ENCODE assay signal across 24 cellular contexts in the genomic region with DNA sequence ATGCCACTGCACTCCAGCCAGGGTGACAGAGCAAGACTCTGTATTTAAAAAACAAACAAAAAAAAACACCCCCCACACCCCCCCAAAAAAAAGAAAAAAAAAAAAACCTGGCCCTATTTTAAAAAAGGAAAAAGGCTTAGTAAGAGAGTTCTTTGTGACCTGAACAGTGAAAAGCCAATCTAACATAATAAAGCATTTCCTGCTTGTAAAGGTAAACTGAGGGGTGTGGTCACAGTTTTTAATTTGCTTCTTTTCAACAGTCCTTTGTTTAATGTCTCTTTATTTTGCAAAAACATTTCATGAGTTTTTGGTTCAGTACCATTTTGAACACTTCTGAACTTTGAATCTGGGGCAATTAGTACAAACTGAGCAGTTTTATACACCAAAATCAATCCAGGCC. TPM values are rescaled to one million over a fixed set of nuclear protein-coding genes. Genes with fewer than 3 reads are reported as not detected.
DNase-seq lines count a peak whose midpoint lies in the region; ATAC-seq and TF ChIP-seq lines count a peak whose summit lies in the region.
"Had no signal": no experiment of that assay in that cellular context is flagged by ENCODE, and none has a peak within 500 bp of the region (broad histone marks: within the 10 kb centered on the region; RNA-seq: fewer than 3 reads in every experiment).

No MANE protein-coding gene starts in this region.

- H3K9ac ChIP-seq in GM23248 (no peak overlapping the region), HUES6 (ENCODE audit: low read length) (no peak overlapping the region), mammary epithelial cell (ENCODE audit: insufficient read depth, low read length) (no peak overlapping the region)

- intact Hi-C loops in left colon (cut with DNase I, micrococcal nuclease) = no loop called here
- intact Hi-C loops in mammary epithelial cell (cut with micrococcal nuclease) = no loop called here
- intact Hi-C loops in esophagus squamous epithelium (cut with DNase I) = no loop called here

- POLR2A ChIA-PET in WTC11 (lab: Charles Lee) = no interaction called here

- no peaks in the 10 kb centered on the region for H4K20me1 ChIP-seq in GM23248 (ENCODE audit: insufficient read depth)
- H4K20me1 ChIP-seq in mammary epithelial cell (ENCODE audit: insufficient read depth, low read length) = no peaks in the 10 kb centered on the region

- ATAC-seq in WTC11 = no peak
- ATAC-seq in left colon = peak; percentile 84
- no peak for ATAC-seq in GM18907 (IDR thresholded peaks at IDR 0.05; ENCODE audit: unreplicated experiment)
- no peak for ATAC-seq in GM21381 (IDR thresholded peaks at IDR 0.05; ENCODE audit: unreplicated experiment)
- ATAC-seq: HepG2, K562, Panc1 had no signal

- H3K9me3 ChIP-seq in GM23248 (ENCODE audit: low read depth) (no peaks in the 10 kb centered on the region), HUES6 (ENCODE audit: control insufficient read depth, insufficient read depth, low read depth, low read length) (no peaks in the 10 kb centered on the region), mammary epithelial cell (replicated peaks; ENCODE audit: insufficient read depth, low read length) (no peaks in the 10 kb centered on the region), esophagus squamous epithelium (no peaks in the 10 kb centered on the region)
- H3K9me3 ChIP-seq: SJCRH30 had no signal

- H3K4me2 ChIP-seq in GM23248 (ENCODE audit: unreplicated experiment) = no peak overlapping the region
- no peak overlapping the region for H3K4me2 ChIP-seq in mammary epithelial cell (ENCODE audit: insufficient read depth, low read depth, low read length)

- H3K27ac Mint-ChIP-seq in WTC11 = peak overlapping the region; percentile 48
- H3K27ac Mint-ChIP-seq: CD8-positive, alpha-beta memory T cell had no signal

- TF ChIP-seq POLR2A in esophagus squamous epithelium (IDR thresholded peaks at IDR 0.05) = no peak

- H3K36me3 Mint-ChIP-seq in WTC11 = peaks cover 23% of the 10 kb centered on the region

- CTCF ChIA-PET in WTC11 (lab: Charles Lee) = interaction anchor here (1.3 to 2.1 kb wide), 4 partner anchors 9 to 250 kb away, joined by 3 to 14 read pairs (median 5); no protein-coding TSS in a partner anchor
- CTCF ChIA-PET in mammary epithelial cell (lab: Charles Lee; ENCODE audit: low non-redundant PET) = no interaction called here

- H3K9me2 ChIP-seq in GM23248 (ENCODE audit: insufficient read depth) = no peaks in the 10 kb centered on the region

- peaks cover 63% of the 10 kb centered on the region for H3F3A ChIP-seq in GM23248 (ENCODE audit: insufficient read depth)

- H3K4me1 ChIP-seq in GM23248 (ENCODE audit: insufficient read depth) = peaks cover 8% of the 10 kb centered on the region
- peaks cover 3% of the 10 kb centered on the region; the same call in 1 of the 2 replicates for H3K4me1 ChIP-seq in HUES6 (ENCODE audit: control insufficient read depth, insufficient read depth, low read length)
- H3K4me1 ChIP-seq in mammary epithelial cell (ENCODE audit: insufficient read depth, low read length) = peaks cover 8% of the 10 kb centered on the region
- H3K4me1 ChIP-seq in esophagus squamous epithelium = peaks cover 0 to 17% (median 0%) of the 10 kb centered on the region in 3 donors
- H3K4me1 ChIP-seq: SJCRH30 had no signal

- dilution Hi-C loops in mammary epithelial cell (cut with HindIII; ENCODE audit: low sequenced_read_pairs) = no loop called here

- no peak for DNase-seq in GM23248
- DNase-seq in WTC11 (ENCODE audit: low spot score) = no peak
- DNase-seq in left colon = no peak
- no peak for DNase-seq in mammary epithelial cell
- no peak for DNase-seq in esophagus squamous epithelium (lab: John Stamatoyannopoulos, UW)
- DNase-seq: Calu3; CD8-positive, alpha-beta memory T cell; DMS53; GDM1; GOT3; NCI-H1092; NCI-H1436; NCI-H187 treated with DMSO at 0.1 percent for 48 hours; NCI-H2107; NCI-H774; NK-92 treated with Interleukin-12 subunit alpha and Interleukin-12 subunit beta, amount 100 ng/mL, for 24 hours; SJCRH30 had no signal

- H3K4me1 Mint-ChIP-seq in WTC11 = peaks cover 12% of the 10 kb centered on the region
- H3K4me1 Mint-ChIP-seq: CD8-positive, alpha-beta memory T cell had no signal

- H3K4me3 Mint-ChIP-seq in WTC11 = no peak overlapping the region
- H3K4me3 Mint-ChIP-seq: CD8-positive, alpha-beta memory T cell had no signal

- H3K9me3 Mint-ChIP-seq in WTC11 = no peaks in the 10 kb centered on the region
- H3K9me3 Mint-ChIP-seq: CD8-positive, alpha-beta memory T cell had no signal

- H3K79me2 ChIP-seq in GM23248 (ENCODE audit: insufficient read depth) = peaks cover 100% of the 10 kb centered on the region
- H3K79me2 ChIP-seq in mammary epithelial cell (ENCODE audit: insufficient read depth, low read length) = peaks cover 79% of the 10 kb centered on the region

- peaks cover 83% of the 10 kb centered on the region for H3K36me3 ChIP-seq in GM23248 (ENCODE audit: low read depth)
- H3K36me3 ChIP-seq in HUES6 (ENCODE audit: control insufficient read depth, insufficient read depth, low read length) = peaks cover 32% of the 10 kb centered on the region
- peaks cover 33% of the 10 kb centered on the region for H3K36me3 ChIP-seq in mammary epithelial cell (ENCODE audit: insufficient read depth, low read length)
- H3K36me3 ChIP-seq in esophagus squamous epithelium = peaks cover 0 to 66% (median 5%) of the 10 kb centered on the region in 3 donors

- in situ Hi-C loops in GM23248 (cut with MboI) (no loop called here), mammary epithelial cell (cut with MboI; ENCODE audit: low sequenced_read_pairs in 2 of 2) (loop anchor here in 1 of 2 donors (25.0 kb wide), 1 partner anchor 93 kb away; no protein-coding TSS in a partner anchor)

- H3K27ac ChIP-seq in GM23248 (peak overlapping the region; percentile 2; the same call in 1 of the 2 replicates), HUES6 (ENCODE audit: low read depth, low read length) (peak overlapping the region; percentile 57; the same call in 1 of the 2 replicates), mammary epithelial cell (ENCODE audit: insufficient read depth, low read depth, low read length) (no peak overlapping the region), esophagus squamous epithelium (peak overlapping the region in 1 of 4 donors; percentile 19)
- H3K27ac ChIP-seq: C4-2B, SJCRH30 had no signal

- H3K27me3 Mint-ChIP-seq in WTC11 (ENCODE audit: low read depth) = no peaks in the 10 kb centered on the region
- H3K27me3 Mint-ChIP-seq: CD8-positive, alpha-beta memory T cell had no signal

- H3K27me3 ChIP-seq in GM23248 (replicated peaks; ENCODE audit: insufficient read depth) = no peaks in the 10 kb centered on the region
- no peaks in the 10 kb centered on the region for H3K27me3 ChIP-seq in HUES6 (ENCODE audit: control insufficient read depth, insufficient read depth, low read length)
- no peaks in the 10 kb centered on the region for H3K27me3 ChIP-seq in mammary epithelial cell (ENCODE audit: insufficient read depth, low read length)
- H3K27me3 ChIP-seq in esophagus squamous epithelium = no peaks in the 10 kb centered on the region
- H3K27me3 ChIP-seq: SJCRH30 had no signal

- H2AFZ ChIP-seq in GM23248 (no peak overlapping the region), mammary epithelial cell (ENCODE audit: low read depth, low read length) (no peak overlapping the region)

- no TSS peak for BruUV-seq in mammary epithelial cell (replicated peaks; lab: Mats Ljungman, UMichigan)

- no peak overlapping the region for H3K4me3 ChIP-seq in GM23248
- no peak overlapping the region for H3K4me3 ChIP-seq in HUES6 (ENCODE audit: low read depth, low read length)
- no peak overlapping the region for H3K4me3 ChIP-seq in mammary epithelial cell (replicated peaks in 1 of 3; ENCODE audit: insufficient read depth in 1 of 3, low read depth in 2 of 3, low read length in 3 of 3)
- no peak overlapping the region for H3K4me3 ChIP-seq in esophagus squamous epithelium
- H3K4me3 ChIP-seq: K562, SJCRH30 had no signal

- no peak for TF ChIP-seq CTCF in WTC11 (IDR thresholded peaks at IDR 0.05)
- no peak for TF ChIP-seq CTCF in mammary epithelial cell (conservative IDR thresholded peaks at IDR 0.05 in 1 of 2, IDR thresholded peaks at IDR 0.05 in 1 of 2; ENCODE audit: extremely low read depth in 1 of 2, insufficient read depth in 1 of 2, low read depth in 1 of 2, low read length in 2 of 2)
- no peak for TF ChIP-seq CTCF in esophagus squamous epithelium (IDR thresholded peaks at IDR 0.05)

TF ChIP-seq in WTC11, 78 proteins besides CTCF, POLR2A, EP300 and RAD21 (continues in another document):
- TF ChIP-seq HMGXB4 (CRISPR knock-in tag; IDR thresholded peaks at IDR 0.05) = no peak

RNA-seq across cellular contexts. Expression of gene TOR3A, which starts 37.6 kb away (rescaled TPM):
- 44.8 and 45.5 TPM in 2 replicates for total RNA-seq in GM23248 (2014; rRNA removed; shearing (Covaris generic))
- polyA plus RNA-seq in GM23248 (2016; fragmentation: Nextera tagmentation; extraction: Ambion mirVana) (22.2 and 25.1 TPM in 2 replicates), mammary epithelial cell (34.9 TPM)
- total RNA-seq in WTC11 (2021) (17.2 to 20.5 TPM (median 18.0 TPM) in 3 replicates), left colon (10 to 100 TPM; 26.9 to 27.4 TPM), mammary epithelial cell (10 to 100 TPM; 33.5 to 38.0 TPM), esophagus squamous epithelium (10 to 100 TPM; 31.9 to 48.8 (median 34.4) TPM)
- polyA minus RNA-seq in mammary epithelial cell = 96.3 TPM
